Comparison of ENCODE assay signal across 8 cellular contexts in the genomic region with DNA sequence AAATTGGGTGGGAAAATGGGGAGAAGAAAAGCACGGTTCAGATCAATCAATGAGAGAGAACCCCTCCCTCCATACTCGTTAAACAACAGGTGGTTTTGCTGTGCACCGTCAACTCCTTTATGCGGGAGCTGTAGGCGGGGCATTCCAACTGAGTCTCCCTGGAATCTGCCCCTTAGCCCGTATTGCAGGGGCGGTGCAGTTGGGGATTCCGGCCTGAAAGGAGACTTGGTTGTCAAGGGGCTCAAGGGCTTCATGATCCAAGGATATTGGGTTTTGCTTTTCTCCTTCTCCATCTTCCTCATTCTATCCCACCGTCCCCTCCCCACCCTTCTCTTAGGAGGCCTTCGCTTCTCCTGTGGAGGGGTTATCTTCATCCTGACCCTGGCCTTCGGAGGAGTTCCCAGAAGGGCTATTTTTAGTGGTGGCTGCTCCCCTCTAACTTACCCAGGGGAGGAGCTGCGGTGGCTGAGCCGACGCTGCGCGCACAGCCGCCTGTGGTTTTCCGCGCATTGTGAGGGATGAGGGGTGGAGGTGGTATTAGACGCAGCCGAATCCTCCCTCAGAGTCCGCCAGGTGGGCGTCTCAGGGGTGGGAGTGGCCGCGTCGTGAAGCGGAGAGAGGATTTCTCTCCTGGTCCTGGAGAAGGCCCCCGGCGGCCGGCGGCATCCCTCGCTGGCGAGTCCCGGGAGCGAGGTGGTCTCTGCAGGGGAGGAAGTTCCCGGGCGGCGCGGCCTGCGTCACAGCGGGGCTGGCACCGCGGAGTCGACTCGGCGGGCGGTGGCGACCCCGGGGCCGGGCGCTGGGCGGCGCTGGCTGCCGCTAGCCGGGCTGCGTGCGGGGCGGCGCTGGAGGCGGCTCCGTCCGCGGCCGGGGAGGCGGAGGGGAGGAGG. TPM values are rescaled to one million over a fixed set of nuclear protein-coding genes. Genes with fewer than 3 reads are reported as not detected.
A peak's percentile ranks its signal among the peaks of the same experiment; 100 is the strongest.
DNase-seq lines count a peak whose midpoint lies in the region; ATAC-seq and TF ChIP-seq lines count a peak whose summit lies in the region.

No MANE protein-coding gene starts in this region.

- ATAC-seq in GM19025 (IDR thresholded peaks at IDR 0.05; ENCODE audit: low read depth, unreplicated experiment) (peak; percentile 90), HG03280 (IDR thresholded peaks at IDR 0.05; ENCODE audit: unreplicated experiment) (peak; percentile 85), lower lobe of right lung (peak; percentile 98)

- H3K27me3 ChIP-seq in BLaER1, result no peaks in the 10 kb centered on the region
- no peaks in the 10 kb centered on the region for H3K27me3 ChIP-seq in dorsolateral prefrontal cortex
- no peaks in the 10 kb centered on the region for H3K27me3 ChIP-seq in lower lobe of right lung (ENCODE audit: low read depth)

- H3K4me3 ChIP-seq in BLaER1, result peak overlapping the region; percentile 94
- peak overlapping the region; percentile 58 to 98 (median 93) for H3K4me3 ChIP-seq in dorsolateral prefrontal cortex
- H3K4me3 ChIP-seq in lower lobe of right lung, result peak overlapping the region; percentile 99

- H3K4me1 ChIP-seq in BLaER1 (peaks cover 55% of the 10 kb centered on the region), lower lobe of right lung (peaks cover 44% of the 10 kb centered on the region)

- H4K20me1 ChIP-seq in BLaER1, result peaks cover 22% of the 10 kb centered on the region

- peak; percentile 91 for DNase-seq in NCI-H510A treated with DMSO at 0.1 percent for 48 hours (lab: John Stamatoyannopoulos, UW)
- DNase-seq in activated CD4-positive, alpha-beta T cell treated with anti-CD3 and anti-CD28 coated beads, Interleukin-2, amount 50 U/mL, for 48 hours, result peak; percentile 84 to 87
- DNase-seq in dorsolateral prefrontal cortex, result peak; percentile 39 to 94 (median 78)
- peak; percentile 90 for DNase-seq in lower lobe of right lung
- peak; percentile 73 to 86 (median 76) for DNase-seq in stimulated activated CD4-positive, alpha-beta T cell treated with anti-CD3 and anti-CD28 coated beads, TNF-alpha, amount 100 ng/mL, for 24 hours (ENCODE audit: low read depth in 3 of 3)

- peak overlapping the region; percentile 96 for H3K9ac ChIP-seq in BLaER1

- peak overlapping the region; percentile 94 for H3K4me2 ChIP-seq in BLaER1

- H3K9me3 ChIP-seq in BLaER1 (no peaks in the 10 kb centered on the region; the same call in 1 of the 2 replicates), lower lobe of right lung (no peaks in the 10 kb centered on the region)

- H3K27ac ChIP-seq in BLaER1 (peak overlapping the region; percentile 95), dorsolateral prefrontal cortex (peak overlapping the region; percentile 86 to 99 (median 98)), lower lobe of right lung (peak overlapping the region; percentile 93)

- TF ChIP-seq CTCF in dorsolateral prefrontal cortex (IDR thresholded peaks at IDR 0.05 in 54 of 56, conservative IDR thresholded peaks at IDR 0.05 in 2 of 56; ENCODE audit: low read depth in 1 of 56, partially characterized antibody in 56 of 56) (peak in 43 of 56 donors; percentile 13 to 85 (median 42)), lower lobe of right lung (IDR thresholded peaks at IDR 0.05) (peak; percentile 34)

- intact Hi-C loops in dorsolateral prefrontal cortex (cut with DNase I) (loop anchor here (1.0 to 10.0 kb wide), 7 partner anchors 34 to 362 kb away; a partner anchor contains a TSS), lower lobe of right lung (cut with DNase I) (no loop called here)

- H3K36me3 ChIP-seq in BLaER1 (peaks cover 24% of the 10 kb centered on the region), lower lobe of right lung (no peaks in the 10 kb centered on the region)

RNA-seq across cellular contexts. Expression of a gene that starts 0.5 kb away (rescaled TPM):
- total RNA-seq in dorsolateral prefrontal cortex (10 to 100 TPM; 10.3 to 21.7 (median 16.1) TPM), lower lobe of right lung (13.0 TPM)

Comparison
In these comparisons a context has a peak if more than half of its experiments do, and no peak if none do; other contexts are left out.
1. Peak in every context shown above with its lines: DNase-seq, ATAC-seq, H3K4me3 ChIP-seq and H3K27ac ChIP-seq.